ENCODE assay signal across 1 cellular context in genomic region chr14:84036863-84037262, GRCh38.
TF ChIP-seq lines count a peak whose summit lies in the region.

No MANE protein-coding gene starts in this region.

TF ChIP-seq in GM12878, 131 proteins besides CTCF, POLR2A, EP300 and RAD21 (continued from another document and continues in another):
- TF ChIP-seq ZNF274 (IDR thresholded peaks at IDR 0.05; ENCODE audit: insufficient read depth, insufficient read length) (no peak), BCLAF1 (IDR thresholded peaks at IDR 0.05) (no peak), CHD4 (IDR thresholded peaks at IDR 0.05) (no peak), IRF5 (IDR thresholded peaks at IDR 0.05; ENCODE audit: borderline replicate concordance) (no peak), RFX5 (IDR thresholded peaks at IDR 0.05; ENCODE audit: low read depth, low read length) (no peak), TBL1XR1 (IDR thresholded peaks at IDR 0.05; ENCODE audit: low read depth, low read length) (no peak), IRF3 (IDR thresholded peaks at IDR 0.05) (no peak), NFYA (IDR thresholded peaks at IDR 0.05; ENCODE audit: borderline replicate concordance, low read depth, low read length) (no peak), TCF12 (IDR thresholded peaks at IDR 0.05; ENCODE audit: low read depth, low read length) (no peak), GABPA (IDR thresholded peaks at IDR 0.05; ENCODE audit: low read depth) (no peak), GATAD2B (conservative IDR thresholded peaks at IDR 0.05; ENCODE audit: low read depth) (0 out of 2 replicates have a peak, but pooled peaks have one; percentile 49), MYB (IDR thresholded peaks at IDR 0.05; ENCODE audit: borderline replicate concordance, low read depth, low read length) (no peak), HSF1 (IDR thresholded peaks at IDR 0.05; ENCODE audit: low read depth, low read length) (no peak), MEF2A (IDR thresholded peaks at IDR 0.05; ENCODE audit: insufficient read depth, low read depth, low read length) (no peak), PAX8 (IDR thresholded peaks at IDR 0.05) (no peak), EED (IDR thresholded peaks at IDR 0.05; ENCODE audit: low read depth) (no peak), REST (IDR thresholded peaks at IDR 0.05; ENCODE audit: low read depth, low read length) (no peak), MYC (IDR thresholded peaks at IDR 0.05; ENCODE audit: insufficient read depth, insufficient read length, insufficient replicate concordance, low read length, severe bottlenecking) (no peak), CREM (IDR thresholded peaks at IDR 0.05; ENCODE audit: low read depth) (no peak), SREBF1 (IDR thresholded peaks at IDR 0.05; ENCODE audit: low read length) (no peak), EGR1 (IDR thresholded peaks at IDR 0.05; ENCODE audit: borderline replicate concordance in 1 of 2, low read depth in 2 of 2, low read length in 2 of 2) (no peak), CBX5 (IDR thresholded peaks at IDR 0.05; ENCODE audit: low read depth) (no peak), ZSCAN29 (IDR thresholded peaks at IDR 0.05) (no peak), KLF5 (IDR thresholded peaks at IDR 0.05; ENCODE audit: partially characterized antibody) (no peak), NR2C2 (IDR thresholded peaks at IDR 0.05; ENCODE audit: borderline replicate concordance, control insufficient read depth, insufficient read length, low read depth) (no peak), HDGF (IDR thresholded peaks at IDR 0.05) (no peak), TCF3 (IDR thresholded peaks at IDR 0.05; ENCODE audit: borderline replicate concordance, insufficient read depth, low read depth, low read length) (no peak), NFXL1 (IDR thresholded peaks at IDR 0.05; ENCODE audit: borderline replicate concordance) (no peak), NRF1 (conservative IDR thresholded peaks at IDR 0.05; ENCODE audit: low read depth, low read length) (no peak), ELK1 (IDR thresholded peaks at IDR 0.05; ENCODE audit: low read depth, low read length) (no peak), STAT3 (IDR thresholded peaks at IDR 0.05; ENCODE audit: low read depth, low read length) (no peak), JUNB (IDR thresholded peaks at IDR 0.05) (no peak), USF1 (IDR thresholded peaks at IDR 0.05; ENCODE audit: borderline replicate concordance, extremely low read length, insufficient read depth, low read depth, low read length) (no peak), IKZF2 (IDR thresholded peaks at IDR 0.05) (peak; percentile 89 to 92), PAX5 (IDR thresholded peaks at IDR 0.05; ENCODE audit: borderline replicate concordance, low read depth, low read length) (no peak), E4F1 (IDR thresholded peaks at IDR 0.05; ENCODE audit: borderline replicate concordance, partially characterized antibody) (no peak), CBX3 (IDR thresholded peaks at IDR 0.05; ENCODE audit: borderline replicate concordance, low read depth) (no peak), RB1 (IDR thresholded peaks at IDR 0.05; ENCODE audit: borderline replicate concordance) (no peak), E2F4 (IDR thresholded peaks at IDR 0.05; ENCODE audit: low read depth, low read length) (no peak), POU2F2 (IDR thresholded peaks at IDR 0.05; ENCODE audit: borderline replicate concordance, low read depth, low read length) (no peak), E2F8 (IDR thresholded peaks at IDR 0.05; ENCODE audit: low read depth, partially characterized antibody) (no peak), TCF7 (IDR thresholded peaks at IDR 0.05; ENCODE audit: borderline replicate concordance) (no peak), NBN (IDR thresholded peaks at IDR 0.05) (peak; percentile 60; the same call in 1 of the 2 replicates), NR2F1 (conservative IDR thresholded peaks at IDR 0.05) (peak; percentile 78)
